22 cellular contexts compared by ENCODE assay signal in the genomic region with DNA sequence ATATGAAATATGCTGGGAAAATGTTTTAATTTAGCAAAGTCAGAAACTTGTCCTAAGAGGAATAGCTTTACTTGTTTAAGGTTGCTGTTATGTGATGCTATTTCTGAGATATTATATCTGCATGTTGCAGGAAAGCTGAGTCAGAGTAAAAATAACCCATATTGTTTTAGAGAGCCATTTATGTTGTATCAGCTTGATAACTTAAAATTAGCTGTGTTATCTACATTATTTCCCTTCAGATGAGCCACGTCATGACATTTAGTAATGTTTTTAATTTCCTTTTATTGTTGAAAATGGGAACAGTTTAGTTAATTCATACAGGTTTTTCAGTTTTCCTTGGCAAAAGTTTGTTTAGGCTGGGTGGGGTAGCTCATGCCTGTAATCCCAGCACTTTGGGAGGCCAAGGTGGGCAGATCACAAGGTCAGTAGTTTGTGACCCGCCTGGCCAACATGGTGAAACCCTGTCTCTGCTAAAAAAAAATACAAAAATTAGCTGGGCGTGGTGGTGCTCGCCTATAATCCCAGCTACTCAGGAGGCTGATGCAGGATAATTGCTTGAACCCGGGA. TPM values are rescaled to one million over a fixed set of nuclear protein-coding genes. Genes with fewer than 3 reads are reported as not detected.
DNase-seq lines count a peak whose midpoint lies in the region; ATAC-seq and TF ChIP-seq lines count a peak whose summit lies in the region.
"Had no signal": no experiment of that assay in that cellular context is flagged by ENCODE, and none has a peak within 500 bp of the region (broad histone marks: within the 10 kb centered on the region; RNA-seq: fewer than 3 reads in every experiment).

No MANE protein-coding gene starts in this region.

- no peak for TF ChIP-seq CTCF in heart left ventricle (IDR thresholded peaks at IDR 0.05)
- no peak for TF ChIP-seq CTCF in IMR-90 (conservative IDR thresholded peaks at IDR 0.05; ENCODE audit: low read depth, low read length)
- no peak for TF ChIP-seq CTCF in fibroblast of pulmonary artery (IDR thresholded peaks at IDR 0.05; ENCODE audit: low read length, missing control alignments)

- no peak overlapping the region for H4K91ac ChIP-seq in IMR-90 (ENCODE audit: insufficient read depth, low read depth, low read length)

- no peak overlapping the region for H2BK5ac ChIP-seq in IMR-90 (ENCODE audit: low read depth, low read length, poor library complexity, severe bottlenecking)

- peaks cover 0 to 9% (median 0%) of the 10 kb centered on the region in 12 donors for H3K4me1 ChIP-seq in heart left ventricle
- H3K4me1 ChIP-seq in IMR-90 (ENCODE audit: control insufficient read depth, insufficient read depth, low read length) = peaks cover 5% of the 10 kb centered on the region
- H3K4me1 ChIP-seq: BLaER1, SJSA1 had no signal

- no peak overlapping the region for H4K5ac ChIP-seq in IMR-90 (ENCODE audit: low read depth, low read length)

- H3K14ac ChIP-seq in IMR-90 (replicated peaks; ENCODE audit: low read depth, low read length) = no peak overlapping the region

- peak in 1 of 5 donors; percentile 8 for DNase-seq in heart left ventricle
- DNase-seq in cardiac septum (ENCODE audit: low spot score) = no peak
- DNase-seq in IMR-90 = peak; percentile 11
- peak; percentile 36 for DNase-seq in fibroblast of pulmonary artery (ENCODE audit: low read depth)
- DNase-seq in left lobe of liver (ENCODE audit: low spot score) = no peak
- no peak for DNase-seq in activated CD4-positive, alpha-beta T cell treated with anti-CD3 and anti-CD28 coated beads for 1 hour
- no peak for DNase-seq in substantia nigra (lab: John Stamatoyannopoulos, UW)
- DNase-seq in NCI-H510A treated with DMSO at 0.1 percent for 48 hours (lab: John Stamatoyannopoulos, UW) = no peak
- DNase-seq: 8988T; CD4-positive, CD25-positive, alpha-beta regulatory T cell; DMS153; DND-41; KG1; MG63; NCI-H1105 treated with DMSO at 0.1 percent for 48 hours; NCI-H146; NCI-H1930; NCI-H2107; NCI-H524 treated with DMSO at 0.1 percent for 48 hours; NCI-H774 had no signal

- in situ Hi-C loops in IMR-90 (cut with MboI; ENCODE audit: low sequenced_read_pairs) = no loop called here

- TF ChIP-seq RAD21 in IMR-90 (IDR thresholded peaks at IDR 0.05; ENCODE audit: low read length) = no peak

- no peak overlapping the region for H4K8ac ChIP-seq in IMR-90 (ENCODE audit: low read depth in 2 of 2, low read length in 2 of 2)

- intact Hi-C loops in heart left ventricle (cut with DNase I) (no loop called here), cardiac septum (cut with DNase I) (no loop called here), IMR-90 (cut with micrococcal nuclease) (no loop called here)

- TF ChIP-seq POLR2A in heart left ventricle (IDR thresholded peaks at IDR 0.05) = no peak
- no peak for TF ChIP-seq POLR2A in IMR-90 (IDR thresholded peaks at IDR 0.05; ENCODE audit: low read depth, low read length)

- no peak overlapping the region for H3K9ac ChIP-seq in IMR-90 (ENCODE audit: low read depth, low read length)
- H3K9ac ChIP-seq: BLaER1 had no signal

- H2BK15ac ChIP-seq in IMR-90 (ENCODE audit: low read depth, low read length) = no peak overlapping the region

- no peak overlapping the region for H3K18ac ChIP-seq in IMR-90 (ENCODE audit: low read depth, low read length)

- H3K27ac ChIP-seq in heart left ventricle = peak overlapping the region in 1 of 12 donors; percentile 8
- H3K27ac ChIP-seq in IMR-90 (ENCODE audit: insufficient read depth, low read length) = no peak overlapping the region
- no peak overlapping the region for H3K27ac ChIP-seq in substantia nigra (ENCODE audit: low read depth, low read length, poor library complexity, severe bottlenecking)
- H3K27ac ChIP-seq: BLaER1, SJSA1 had no signal

- H3K4me3 ChIP-seq in heart left ventricle (no peak overlapping the region), IMR-90 (ENCODE audit: insufficient read depth, low read depth, low read length) (no peak overlapping the region), fibroblast of pulmonary artery (replicated peaks; ENCODE audit: low read depth, low read length) (no peak overlapping the region)
- H3K4me3 ChIP-seq: BLaER1, MG63, SJSA1 had no signal

- H3K4ac ChIP-seq in IMR-90 (ENCODE audit: low read depth, low read length) = no peak overlapping the region

- no peaks in the 10 kb centered on the region; the same call in 1 of the 2 replicates for H4K20me1 ChIP-seq in IMR-90 (ENCODE audit: insufficient read depth, low read length)
- H4K20me1 ChIP-seq: BLaER1 had no signal

- 69 to 75% (median 72%) methylated on average over 5 of the region's 5 CpGs for WGBS in heart left ventricle, 4 donors
- WGBS in IMR-90 (ENCODE audit: extremely low coverage in 2 of 2, insufficient read length in 1 of 2), 2 experiments = 83% methylated on average over 1 of the region's 5 CpGs; no CpG with 5 or more reads in 1 of the 2 experiments

- H2BK20ac ChIP-seq in IMR-90 (ENCODE audit: low read depth, low read length) = no peak overlapping the region

- H3K9me1 ChIP-seq in IMR-90 (ENCODE audit: insufficient read depth, low read length) = peaks cover 3% of the 10 kb centered on the region

- H2AK5ac ChIP-seq in IMR-90 (ENCODE audit: low read depth, low read length) = no peak overlapping the region

- POLR2A ChIA-PET in IMR-90 (lab: Charles Lee; ENCODE audit: unreplicated experiment) = interaction anchor here (0.6 kb wide), 1 partner anchor 10 kb away, joined by 7 read pairs; no protein-coding TSS in a partner anchor

- no peak overlapping the region for H2AK9ac ChIP-seq in IMR-90 (replicated peaks; ENCODE audit: low read depth, low read length, poor library complexity)

- no peaks in the 10 kb centered on the region for H3K27me3 ChIP-seq in heart left ventricle
- no peaks in the 10 kb centered on the region for H3K27me3 ChIP-seq in IMR-90 (ENCODE audit: control insufficient read depth, insufficient read depth, low read length)
- H3K27me3 ChIP-seq: BLaER1, MG63, SJSA1 had no signal

- no peak overlapping the region for H3K23ac ChIP-seq in IMR-90 (ENCODE audit: low read depth, low read length)

- no peak overlapping the region for H2AFZ ChIP-seq in IMR-90 (replicated peaks; ENCODE audit: low read length, poor library complexity)

- H3K4me2 ChIP-seq in IMR-90 (ENCODE audit: low read depth, low read length) = no peak overlapping the region
- H3K4me2 ChIP-seq: BLaER1 had no signal

- CTCF ChIA-PET in IMR-90 (lab: Yijun Ruan, JAX) = no interaction called here

- BruUV-seq in IMR-90 (replicated peaks; lab: Mats Ljungman, UMichigan) = no TSS peak

- ATAC-seq in heart left ventricle (peak in 3 of 4 donors; percentile 49 to 62 (median 59)), IMR-90 (ENCODE audit: low read depth) (no peak), left lobe of liver (peak; percentile 31)

- H2BK120ac ChIP-seq in IMR-90 (ENCODE audit: low read depth, low read length) = no peak overlapping the region

- H3K56ac ChIP-seq in IMR-90 (ENCODE audit: extremely low read depth, insufficient read depth, low read length) = no peak overlapping the region

- H3K36me3 ChIP-seq in heart left ventricle (peaks cover 0 to 31% (median 20%) of the 10 kb centered on the region in 9 donors), IMR-90 (ENCODE audit: control insufficient read depth, insufficient read depth, low read length) (no peaks in the 10 kb centered on the region; the same call in 1 of the 2 replicates)

- H3K79me1 ChIP-seq in IMR-90 (ENCODE audit: low read depth in 1 of 2, low read length in 2 of 2) = peaks cover 0 to 4% of the 10 kb centered on the region in 2 experiments; a peak in 2 of 4 replicates

- no peaks in the 10 kb centered on the region for H3K9me3 ChIP-seq in heart left ventricle
- H3K9me3 ChIP-seq in IMR-90 (ENCODE audit: control insufficient read depth, insufficient read depth, low read length) = no peaks in the 10 kb centered on the region
- H3K9me3 ChIP-seq: BLaER1, MG63, SJSA1 had no signal

- dilution Hi-C loops in IMR-90 (cut with HindIII; ENCODE audit: low sequenced_read_pairs, unreplicated experiment) = no loop called here

TF ChIP-seq in IMR-90, 13 proteins besides CTCF, POLR2A, EP300 and RAD21:
- peak; percentile 26; the same call in 1 of the 2 replicates for TF ChIP-seq MAFK (IDR thresholded peaks at IDR 0.05; ENCODE audit: low read depth, low read length)
- no peak for TF ChIP-seq RCOR1 (IDR thresholded peaks at IDR 0.05; ENCODE audit: insufficient replicate concordance, low read length)
- no peak for TF ChIP-seq SMC3 (IDR thresholded peaks at IDR 0.05; ENCODE audit: low read depth, low read length)
- no peak for TF ChIP-seq MAZ (IDR thresholded peaks at IDR 0.05; ENCODE audit: borderline replicate concordance, low read depth, low read length)
- TF ChIP-seq FOS (IDR thresholded peaks at IDR 0.05; ENCODE audit: low read depth, low read length) = no peak

RNA-seq across cellular contexts. Expression of gene TTC27, which starts 55.8 kb away (rescaled TPM):
- 10 to 100 TPM in 6 of 9 donors, 1 to 10 TPM in 3; 8.0 to 18.1 (median 11.0) TPM for total RNA-seq in heart left ventricle
- polyA plus RNA-seq in heart left ventricle = 10 to 100 TPM in 1 of 2 donors, 1 to 10 TPM in 1; 5.2 to 15.9 TPM
- total RNA-seq in cardiac septum = 13.7 TPM
- total RNA-seq in IMR-90 (2012; rRNA removed) = 30.5 and 33.3 TPM in 2 replicates
- polyA plus RNA-seq in IMR-90 (2012; rRNA removed) = 9.8 and 12.7 TPM in 2 replicates
- polyA plus RNA-seq in IMR-90 (2012; cell fraction: cytosol; rRNA removed) = 2.7 and 4.4 TPM in 2 replicates
- 1.3 and 7.7 TPM in 2 replicates for polyA plus RNA-seq in IMR-90 (2012; cell fraction: nucleus; rRNA removed; ENCODE audit: low replicate concordance)
- total RNA-seq in left lobe of liver = 4.7 TPM

Comparison
In these comparisons a context has a peak if more than half of its experiments do, and no peak if none do; other contexts are left out.
1. DNase-seq: peak in IMR-90 (single experiment) and fibroblast of pulmonary artery (single experiment); none in cardiac septum (single experiment), left lobe of liver (single experiment), activated CD4-positive, alpha-beta T cell treated with anti-CD3 and anti-CD28 coated beads for 1 hour (single experiment), substantia nigra (0 of 49) and NCI-H510A treated with DMSO at 0.1 percent for 48 hours (single experiment).